In genomic region chr20:31603822-31604566, GRCh38 we compare ENCODE assay signal across 1 cellular context.
TF ChIP-seq lines count a peak whose summit lies in the region.

No MANE protein-coding gene starts in this region.

TF ChIP-seq in HepG2, 621 proteins besides CTCF, POLR2A, EP300 and RAD21 (continued from another document and continues in another):
- TF ChIP-seq HNF1A (IDR thresholded peaks at IDR 0.05; ENCODE audit: low read depth) (peak; percentile 86), HNF1A (CRISPR knock-in tag; IDR thresholded peaks at IDR 0.05; ENCODE audit: borderline replicate concordance) (peak; percentile 98), FOXK1 (CRISPR knock-in tag; IDR thresholded peaks at IDR 0.05; ENCODE audit: borderline replicate concordance, low read depth) (peak; percentile 91), PRDM10 (CRISPR knock-in tag; IDR thresholded peaks at IDR 0.05; ENCODE audit: low read depth) (peak; percentile 90), ZNF10 (CRISPR knock-in tag; IDR thresholded peaks at IDR 0.05; ENCODE audit: borderline replicate concordance, low read depth) (no peak), SPEN (CRISPR knock-in tag; IDR thresholded peaks at IDR 0.05; ENCODE audit: low read depth) (peak; percentile 100), MTERF4 (CRISPR knock-in tag; IDR thresholded peaks at IDR 0.05) (no peak), NFE2 (CRISPR knock-in tag; IDR thresholded peaks at IDR 0.05) (no peak), ZNF781 (CRISPR knock-in tag; IDR thresholded peaks at IDR 0.05; ENCODE audit: borderline replicate concordance, not compliant biosample characterization) (peak; percentile 45), EZH2 (conservative IDR thresholded peaks at IDR 0.05; ENCODE audit: low read depth, low read length) (no peak), SIN3B (IDR thresholded peaks at IDR 0.05; ENCODE audit: low read length) (0 out of 2 replicates have a peak, but pooled peaks have one; percentile 21), GLI4 (CRISPR knock-in tag; IDR thresholded peaks at IDR 0.05; ENCODE audit: borderline replicate concordance) (no peak), ETS1 (CRISPR knock-in tag; IDR thresholded peaks at IDR 0.05) (peak; percentile 47; the same call in 1 of the 2 replicates), TBL1XR1 (IDR thresholded peaks at IDR 0.05; ENCODE audit: borderline replicate concordance, low read length, partially characterized antibody) (peak; percentile 94), ZKSCAN5 (CRISPR knock-in tag; IDR thresholded peaks at IDR 0.05) (0 out of 2 replicates have a peak, but pooled peaks have one; percentile 60), TRIM24 (CRISPR knock-in tag; IDR thresholded peaks at IDR 0.05) (0 out of 2 replicates have a peak, but pooled peaks have one; percentile 61), NR2F2 (IDR thresholded peaks at IDR 0.05; ENCODE audit: borderline replicate concordance, low read depth) (no peak), TFDP1 (CRISPR knock-in tag; IDR thresholded peaks at IDR 0.05; ENCODE audit: borderline replicate concordance) (peak; percentile 91; the same call in 1 of the 2 replicates), ZNF510 (CRISPR knock-in tag; IDR thresholded peaks at IDR 0.05; ENCODE audit: low read depth) (no peak; the same call in 1 of the 2 replicates), PRDM4 (CRISPR knock-in tag; IDR thresholded peaks at IDR 0.05; ENCODE audit: borderline replicate concordance) (no peak), ZBTB8A (CRISPR knock-in tag; IDR thresholded peaks at IDR 0.05; ENCODE audit: borderline replicate concordance, low read depth) (0 out of 2 replicates have a peak, but pooled peaks have one; percentile 47), SUZ12 (IDR thresholded peaks at IDR 0.05; ENCODE audit: low read depth, low read length) (no peak), ZNF335 (CRISPR knock-in tag; IDR thresholded peaks at IDR 0.05) (no peak), ELF4 (CRISPR knock-in tag; IDR thresholded peaks at IDR 0.05; ENCODE audit: borderline replicate concordance) (no peak; the same call in none of the 2 replicates), SMC3 (IDR thresholded peaks at IDR 0.05; ENCODE audit: low read length) (no peak; the same call in 1 of the 2 replicates), ZNF652 (CRISPR knock-in tag; IDR thresholded peaks at IDR 0.05; ENCODE audit: borderline replicate concordance, low read depth) (peak; percentile 26; the same call in 1 of the 2 replicates), RXRB (CRISPR knock-in tag; IDR thresholded peaks at IDR 0.05; ENCODE audit: borderline replicate concordance) (peak; percentile 94), TCF12 (IDR thresholded peaks at IDR 0.05) (no peak), TCF12 (CRISPR knock-in tag; IDR thresholded peaks at IDR 0.05) (peak; percentile 99), KDM5A (IDR thresholded peaks at IDR 0.05; ENCODE audit: borderline replicate concordance, low read length) (no peak), ZBTB40 (IDR thresholded peaks at IDR 0.05) (no peak), ZBTB40 (CRISPR knock-in tag; IDR thresholded peaks at IDR 0.05) (peak; percentile 86; the same call in 1 of the 2 replicates), HNRNPK (IDR thresholded peaks at IDR 0.05; ENCODE audit: low read depth, low read length, poor library complexity, severe bottlenecking) (peak; percentile 84), FOXA1 (IDR thresholded peaks at IDR 0.05) (no peak), FOXA1 (CRISPR knock-in tag; IDR thresholded peaks at IDR 0.05) (peak; percentile 81), ZNF143 (CRISPR knock-in tag; IDR thresholded peaks at IDR 0.05) (peak; percentile 68)
